In the genomic region with DNA sequence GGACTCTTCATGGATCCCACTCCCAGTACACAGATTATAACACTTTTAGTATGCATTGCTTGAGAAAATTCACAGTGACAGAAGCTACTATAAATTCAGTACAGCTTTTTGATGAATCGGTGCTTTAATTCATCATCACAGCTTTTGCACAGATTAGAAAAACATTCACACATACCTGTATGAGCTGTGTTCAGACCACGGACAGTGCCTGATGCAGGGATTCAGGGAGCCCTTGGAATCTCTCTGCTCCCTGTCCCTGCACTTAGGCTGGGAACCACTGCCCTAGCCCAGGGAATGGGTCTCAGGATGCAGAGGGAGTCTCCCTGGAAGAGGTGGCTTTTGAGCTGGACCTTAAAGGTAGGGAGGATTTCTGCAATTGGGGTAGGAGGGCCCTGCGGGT, we compare ENCODE assay signal across 28 cellular contexts. TPM values are rescaled to one million over a fixed set of nuclear protein-coding genes. Genes with fewer than 3 reads are reported as not detected.
A peak's percentile ranks its signal among the peaks of the same experiment; 100 is the strongest.
DNase-seq lines count a peak whose midpoint lies in the region; ATAC-seq and TF ChIP-seq lines count a peak whose summit lies in the region.
"Had no signal": no experiment of that assay in that cellular context is flagged by ENCODE, and none has a peak within 500 bp of the region (broad histone marks: within the 10 kb centered on the region; RNA-seq: fewer than 3 reads in every experiment).

No MANE protein-coding gene starts in this region.

- no peak overlapping the region for H3K4me3 Mint-ChIP-seq in activated naive CD4-positive, alpha-beta T cell treated with anti-CD3 and anti-CD28 coated beads for 36 hours
- H3K4me3 Mint-ChIP-seq: stimulated activated naive B cell treated with anti-CD40 and anti-IgM and Interleukin-4, amounts not matched to agents 10 μg/mL and 1 μg/mL and 100 μg/mL, for 72 hours had no signal

- peaks cover 43% of the 10 kb centered on the region for H3K36me3 Mint-ChIP-seq in activated naive CD4-positive, alpha-beta T cell treated with anti-CD3 and anti-CD28 coated beads for 36 hours (ENCODE audit: low read depth)

- H3K9me3 ChIP-seq in Panc1 (ENCODE audit: control insufficient read depth, insufficient read depth, low read depth, low read length) (no peaks in the 10 kb centered on the region), tibial nerve (no peaks in the 10 kb centered on the region), HAP-1 (no peaks in the 10 kb centered on the region)
- H3K9me3 ChIP-seq: adrenal gland, breast epithelium, tibial artery had no signal

- in situ Hi-C loops in Panc1 (cut with HindIII; ENCODE audit: low pct_unique_long_range_greater_than_20kb, low sequenced_read_pairs), result no loop called here
- in situ Hi-C loops in HAP-1 (cut with MboI; ENCODE audit: low sequenced_read_pairs), result no loop called here

- no peak overlapping the region for H3K27ac ChIP-seq in Panc1 (ENCODE audit: low read length)
- peak overlapping the region; percentile 73 to 95 (median 88) for H3K27ac ChIP-seq in tibial nerve
- H3K27ac ChIP-seq: adrenal gland, HL-60, tibial artery had no signal

- no peaks in the 10 kb centered on the region for H3K36me3 ChIP-seq in Panc1 (ENCODE audit: control insufficient read depth, insufficient read depth, low read length)
- H3K36me3 ChIP-seq in tibial nerve, result peaks cover 0 to 35% (median 0%) of the 10 kb centered on the region in 3 donors
- no peaks in the 10 kb centered on the region for H3K36me3 ChIP-seq in HAP-1 (replicated peaks)

- WGBS in tibial nerve, 2 donors, result 39 to 54% methylated on average over 3 of the region's 3 CpGs

- intact Hi-C loops in activated naive CD4-positive, alpha-beta T cell treated with anti-CD3 and anti-CD28 coated beads for 36 hours (cut with micrococcal nuclease), result no loop called here
- intact Hi-C loops in Panc1 (cut with micrococcal nuclease; ENCODE audit: unreplicated experiment), result no loop called here

- H3K4me1 Mint-ChIP-seq in activated naive CD4-positive, alpha-beta T cell treated with anti-CD3 and anti-CD28 coated beads for 36 hours (ENCODE audit: low read depth), result peaks cover 71% of the 10 kb centered on the region

- TF ChIP-seq CTCF in Panc1 (IDR thresholded peaks at IDR 0.05) (no peak), tibial nerve (IDR thresholded peaks at IDR 0.05) (no peak)

- peak overlapping the region; percentile 98 for H3K27ac Mint-ChIP-seq in activated naive CD4-positive, alpha-beta T cell treated with anti-CD3 and anti-CD28 coated beads for 36 hours
- H3K27ac Mint-ChIP-seq: stimulated activated naive B cell treated with anti-CD40 and anti-IgM and Interleukin-4, amounts not matched to agents 10 μg/mL and 1 μg/mL and 100 μg/mL, for 72 hours had no signal

- POLR2A ChIA-PET in Panc1 (lab: Charles Lee), result interaction anchor here (0.6 kb wide), 1 partner anchor 129 kb away, joined by 3 read pairs; no protein-coding TSS in a partner anchor

- no peaks in the 10 kb centered on the region for H3K27me3 Mint-ChIP-seq in activated naive CD4-positive, alpha-beta T cell treated with anti-CD3 and anti-CD28 coated beads for 36 hours (ENCODE audit: low read depth)
- H3K27me3 Mint-ChIP-seq: stimulated activated naive B cell treated with anti-CD40 and anti-IgM and Interleukin-4, amounts not matched to agents 10 μg/mL and 1 μg/mL and 100 μg/mL, for 72 hours had no signal

- CTCF ChIA-PET in activated naive CD4-positive, alpha-beta T cell treated with anti-CD3 and anti-CD28 coated beads for 36 hours (lab: Charles Lee), result interaction anchor here (0.8 to 5.5 kb wide), 5 partner anchors 9 to 65 kb away, joined by 3 to 72 read pairs (median 3); no protein-coding TSS in a partner anchor
- CTCF ChIA-PET in Panc1 (lab: Charles Lee), result no interaction called here

- H3K27me3 ChIP-seq in Panc1 (ENCODE audit: control insufficient read depth, insufficient read depth, low read length) (peaks cover 3% of the 10 kb centered on the region; the same call in 1 of the 2 replicates), tibial nerve (no peaks in the 10 kb centered on the region), HAP-1 (ENCODE audit: low read depth) (no peaks in the 10 kb centered on the region)
- H3K27me3 ChIP-seq: adrenal gland, breast epithelium, tibial artery had no signal

- ATAC-seq in Panc1, result peak; percentile 19; the same call in 1 of the 2 replicates
- no peak for ATAC-seq in HG02981 (IDR thresholded peaks at IDR 0.05; ENCODE audit: unreplicated experiment)
- ATAC-seq: stimulated activated naive B cell treated with anti-CD40 and anti-IgM and Interleukin-4, amounts not matched to agents 10 μg/mL and 1 μg/mL and 100 μg/mL, for 72 hours had no signal

- no peaks in the 10 kb centered on the region for H3K9me3 Mint-ChIP-seq in activated naive CD4-positive, alpha-beta T cell treated with anti-CD3 and anti-CD28 coated beads for 36 hours
- H3K9me3 Mint-ChIP-seq: activated T-helper 2 cell treated with anti-CD3 and anti-CD28 coated beads, Interferon-gamma antibody, Interleukin-2, Interleukin-4, amounts not matched to agents 10 μg/mL and 5 μg/mL and 100 μg/mL, durations not matched to agents 14 hours and 24 hours and 36 hours; stimulated activated naive B cell treated with anti-CD40 and anti-IgM and Interleukin-4, amounts not matched to agents 10 μg/mL and 1 μg/mL and 100 μg/mL, for 72 hours; T-helper 1 cell treated with Interleukin-12 subunit alpha and Interleukin-12 subunit beta and Interleukin-4 antibody, amounts not matched to agents 30 μg/mL and 1 μg/mL, for 36 hours had no signal

- no peaks in the 10 kb centered on the region; the same call in 1 of the 2 replicates for H3K4me1 ChIP-seq in Panc1 (ENCODE audit: control insufficient read depth, insufficient read depth, low read length)
- H3K4me1 ChIP-seq in tibial nerve, result peaks cover 0 to 44% (median 22%) of the 10 kb centered on the region in 4 donors
- no peaks in the 10 kb centered on the region for H3K4me1 ChIP-seq in HAP-1
- H3K4me1 ChIP-seq: breast epithelium had no signal

- TF ChIP-seq POLR2A in tibial nerve (IDR thresholded peaks at IDR 0.05), result no peak

- H3K4me3 ChIP-seq in Panc1 (ENCODE audit: low read depth in 2 of 2, low read length in 2 of 2), result no peak overlapping the region
- peak overlapping the region in 3 of 4 donors; percentile 18 to 54 (median 41) for H3K4me3 ChIP-seq in tibial nerve
- no peak overlapping the region for H3K4me3 ChIP-seq in HAP-1
- H3K4me3 ChIP-seq: adrenal gland had no signal

- no peak for DNase-seq in activated naive CD4-positive, alpha-beta T cell treated with anti-CD3 and anti-CD28 coated beads for 36 hours
- no peak for DNase-seq in activated naive CD4-positive, alpha-beta T cell treated with anti-CD3 and anti-CD28 coated beads, Interleukin-2, amount 50 U/mL, for 16 hours
- DNase-seq in Panc1 (ENCODE audit: low read depth, low spot score) (no peak), iPS-NIHi7 (ENCODE audit: extremely low spot score) (peak; percentile 35), tibial nerve (ENCODE audit: low spot score in 2 of 2) (no peak), amniotic stem cell (lab: John Stamatoyannopoulos, UW) (no peak), HAP-1 (ENCODE audit: low spot score in 2 of 2) (no peak)
- DNase-seq: activated CD4-positive, alpha-beta T cell treated with anti-CD3 and anti-CD28 coated beads, Interleukin-2, amount 50 U/mL, for 1 hour; adrenal gland; GOT3; left ventricle myocardium superior; NCI-H1417; NCI-H2107; small intestine; stimulated activated naive B cell treated with anti-CD40 and anti-IgM and Interleukin-4, amounts not matched to agents 10 μg/mL and 1 μg/mL and 100 μg/mL, for 72 hours; tibial artery had no signal

- no peak for TF ChIP-seq EP300 in tibial nerve (IDR thresholded peaks at IDR 0.05)

- no TSS peak for BruUV-seq in Panc1 (replicated peaks; lab: Mats Ljungman, UMichigan)

RNA-seq across cellular contexts. Expression of a gene that starts 13.9 kb away (rescaled TPM):
- total RNA-seq in activated naive CD4-positive, alpha-beta T cell treated with anti-CD3 and anti-CD28 coated beads for 36 hours, result 10 to 100 TPM; 19.5 to 19.7 TPM
- total RNA-seq in Panc1 (2021; ENCODE audit: unreplicated experiment), result 12.0 TPM
- 18.5 TPM for polyA plus RNA-seq in Panc1 (2012; ENCODE audit: insufficient read length)
- total RNA-seq in tibial nerve, result 10 to 100 TPM in 2 of 4 donors, 1 to 10 TPM in 2; 6.3 to 24.6 (median 9.8) TPM

RNA-seq across cellular contexts. Expression of a gene that starts 25.2 kb away (rescaled TPM):
- total RNA-seq in activated naive CD4-positive, alpha-beta T cell treated with anti-CD3 and anti-CD28 coated beads for 36 hours, result 10 to 100 TPM; 50.6 to 52.3 TPM
- total RNA-seq in Panc1 (2021; ENCODE audit: unreplicated experiment) (0.10 TPM), tibial nerve (1 to 10 TPM in 3 of 4 donors, not detected in 1; 1.9 to 3.3 (median 2.1) TPM)
- polyA plus RNA-seq in Panc1 (2012; ENCODE audit: insufficient read length), result not detected
- total RNA-seq: A673, IMR-90, MCF 10A, NCI-H460, pulmonary artery endothelial cell had no signal
- polyA plus RNA-seq: BJ, IMR-90, neural cell had no signal

RNA-seq across cellular contexts. Expression of a gene that starts 58.2 kb away (rescaled TPM):
- total RNA-seq in activated naive CD4-positive, alpha-beta T cell treated with anti-CD3 and anti-CD28 coated beads for 36 hours, result 100 to 1,000 TPM; 602 to 614 TPM
- total RNA-seq in Panc1 (2021; ENCODE audit: unreplicated experiment), result 666 TPM
- polyA plus RNA-seq in Panc1 (2012; ENCODE audit: insufficient read length), result 250 TPM
- total RNA-seq in tibial nerve, result 100 to 1,000 TPM; 164 to 205 (median 181) TPM

Comparison
In these comparisons a context has a peak if more than half of its experiments do, and no peak if none do; other contexts are left out.
1. H3K4me3 ChIP-seq: peak in tibial nerve (3 of 4); none in Panc1 (0 of 2) and HAP-1 (single experiment).
2. RNA of a gene that starts 25.2 kb away (total RNA-seq): 50.6 to 52.3 TPM in activated naive CD4-positive, alpha-beta T cell treated with anti-CD3 and anti-CD28 coated beads for 36 hours; 1.9 to 3.3 TPM in tibial nerve and 0.10 TPM in Panc1 (single experiment); every median in the first group is over 10 times any median in the second.